ENCODE assay signal across 1 cellular context in genomic region chr12:56521590-56522371, GRCh38.
TF ChIP-seq lines count a peak whose summit lies in the region.

TSS of gene RBMS2 (plus strand) at chr12:56521820. CDS start at chr12:56522024, 204 bp downstream.

TF ChIP-seq in SK-N-SH treated with all-trans-retinoic acid at 6 μM for 48 hours, 23 proteins besides CTCF, POLR2A, EP300 and RAD21 (continued from another document):
- TF ChIP-seq PATZ1 (CRISPR knock-in tag; IDR thresholded peaks at IDR 0.05; ENCODE audit: borderline replicate concordance): no peak
- no peak for TF ChIP-seq OSR1 (CRISPR knock-in tag; IDR thresholded peaks at IDR 0.05)
- TF ChIP-seq TOX (CRISPR knock-in tag; IDR thresholded peaks at IDR 0.05; ENCODE audit: borderline replicate concordance): no peak
- no peak for TF ChIP-seq ZNF8 (CRISPR knock-in tag; IDR thresholded peaks at IDR 0.05)
- TF ChIP-seq RARB (CRISPR knock-in tag; IDR thresholded peaks at IDR 0.05): no peak
- no peak for TF ChIP-seq ZC3H10 (CRISPR knock-in tag; IDR thresholded peaks at IDR 0.05)
TF ChIP-seq in SK-N-SH treated with all-trans-retinoic acid at 6 μM for 48 hours: peak in this region for 0.
